Comparison of ENCODE assay signal across 9 cellular contexts in genomic region chrX:79270401-79270800, GRCh38.
DNase-seq lines count a peak whose midpoint lies in the region; ATAC-seq and TF ChIP-seq lines count a peak whose summit lies in the region.
"Had no signal": no experiment of that assay in that cellular context is flagged by ENCODE, and none has a peak within 500 bp of the region (broad histone marks: within the 10 kb centered on the region; RNA-seq: fewer than 3 reads in every experiment).

No MANE protein-coding gene starts in this region.

- H3K27me3 Mint-ChIP-seq in activated CD8-positive, alpha-beta T cell treated with anti-CD3 and anti-CD28 coated beads, Interleukin-2, amount 10 ng/mL, durations not matched to agents 7 days and 5 days (ENCODE audit: low read depth) = no peaks in the 10 kb centered on the region
- no peaks in the 10 kb centered on the region; the same call in 1 of the 2 replicates for H3K27me3 Mint-ChIP-seq in HFFc6 (ENCODE audit: insufficient read depth)

- peak overlapping the region; percentile 52 for H3K27ac Mint-ChIP-seq in activated CD8-positive, alpha-beta T cell treated with anti-CD3 and anti-CD28 coated beads, Interleukin-2, amount 10 ng/mL, durations not matched to agents 7 days and 5 days
- H3K27ac Mint-ChIP-seq in HFFc6 = no peak overlapping the region

- intact Hi-C loops in cardiac septum (cut with DNase I) = loop anchor here (10.0 kb wide), 1 partner anchor 716 kb away; no protein-coding TSS in a partner anchor

- no peak for TF ChIP-seq CTCF in HFFc6 (IDR thresholded peaks at IDR 0.05)

- CTCF ChIA-PET in activated CD8-positive, alpha-beta T cell treated with anti-CD3 and anti-CD28 coated beads, Interleukin-2, amount 10 ng/mL, durations not matched to agents 7 days and 5 days (lab: Charles Lee) = interaction anchor here (0.8 to 1.2 kb wide), 10 partner anchors 11 to 382 kb away, joined by 3 to 9 read pairs (median 3); no protein-coding TSS in a partner anchor

- DNase-seq in GDM1 (lab: John Stamatoyannopoulos, UW) = peak; percentile 70
- DNase-seq in KG1 (lab: John Stamatoyannopoulos, UW) = peak; percentile 2
- DNase-seq in activated CD8-positive, alpha-beta T cell treated with anti-CD3 and anti-CD28 coated beads, Interleukin-2, amount 10 ng/mL, durations not matched to agents 7 days and 5 days = peak; percentile 80
- DNase-seq in cardiac septum (ENCODE audit: low spot score) = peak; percentile 74
- peak; percentile 27 to 63 (median 57) for DNase-seq in stimulated activated CD4-positive, alpha-beta T cell treated with anti-CD3 and anti-CD28 coated beads, TNF-alpha, amount 100 ng/mL, for 4 hours (ENCODE audit: low read depth in 3 of 3)
- DNase-seq in HFFc6 = no peak
- DNase-seq in NCI-H69 (lab: John Stamatoyannopoulos, UW) = no peak

- peak; percentile 97 for ATAC-seq in GM21515 (IDR thresholded peaks at IDR 0.05; ENCODE audit: unreplicated experiment)
- ATAC-seq in activated CD8-positive, alpha-beta T cell treated with anti-CD3 and anti-CD28 coated beads, Interleukin-2, amount 10 ng/mL, durations not matched to agents 7 days and 5 days = peak; percentile 89
- ATAC-seq: left colon had no signal

- no peak overlapping the region for H3K4me3 Mint-ChIP-seq in activated CD8-positive, alpha-beta T cell treated with anti-CD3 and anti-CD28 coated beads, Interleukin-2, amount 10 ng/mL, durations not matched to agents 7 days and 5 days
- H3K4me3 Mint-ChIP-seq in HFFc6 = no peak overlapping the region

- POLR2A ChIA-PET in activated CD8-positive, alpha-beta T cell treated with anti-CD3 and anti-CD28 coated beads, Interleukin-2, amount 10 ng/mL, durations not matched to agents 7 days and 5 days (lab: Charles Lee) = interaction anchor here (1.4 kb wide), 1 partner anchor 11 kb away, joined by 4 read pairs; no protein-coding TSS in a partner anchor

- peaks cover 38% of the 10 kb centered on the region for H3K4me1 Mint-ChIP-seq in activated CD8-positive, alpha-beta T cell treated with anti-CD3 and anti-CD28 coated beads, Interleukin-2, amount 10 ng/mL, durations not matched to agents 7 days and 5 days (ENCODE audit: low read depth)
- H3K4me1 Mint-ChIP-seq in HFFc6 (ENCODE audit: low read depth) = no peaks in the 10 kb centered on the region

- H3K9me3 Mint-ChIP-seq in activated CD8-positive, alpha-beta T cell treated with anti-CD3 and anti-CD28 coated beads, Interleukin-2, amount 10 ng/mL, durations not matched to agents 7 days and 5 days (ENCODE audit: insufficient read depth) = no peaks in the 10 kb centered on the region
- H3K9me3 Mint-ChIP-seq in HFFc6 = no peaks in the 10 kb centered on the region

- peaks cover 4% of the 10 kb centered on the region for H3K36me3 Mint-ChIP-seq in activated CD8-positive, alpha-beta T cell treated with anti-CD3 and anti-CD28 coated beads, Interleukin-2, amount 10 ng/mL, durations not matched to agents 7 days and 5 days (ENCODE audit: low read depth)
- no peaks in the 10 kb centered on the region for H3K36me3 Mint-ChIP-seq in HFFc6 (ENCODE audit: low read depth)

Comparison
In these comparisons a context has a peak if more than half of its experiments do, and no peak if none do; other contexts are left out.
1. DNase-seq: peak in GDM1 (single experiment), KG1 (single experiment), activated CD8-positive, alpha-beta T cell treated with anti-CD3 and anti-CD28 coated beads, Interleukin-2, amount 10 ng/mL, durations not matched to agents 7 days and 5 days (single experiment), cardiac septum (single experiment) and stimulated activated CD4-positive, alpha-beta T cell treated with anti-CD3 and anti-CD28 coated beads, TNF-alpha, amount 100 ng/mL, for 4 hours (3 of 3); none in HFFc6 (single experiment) and NCI-H69 (single experiment).